In the genomic region with DNA sequence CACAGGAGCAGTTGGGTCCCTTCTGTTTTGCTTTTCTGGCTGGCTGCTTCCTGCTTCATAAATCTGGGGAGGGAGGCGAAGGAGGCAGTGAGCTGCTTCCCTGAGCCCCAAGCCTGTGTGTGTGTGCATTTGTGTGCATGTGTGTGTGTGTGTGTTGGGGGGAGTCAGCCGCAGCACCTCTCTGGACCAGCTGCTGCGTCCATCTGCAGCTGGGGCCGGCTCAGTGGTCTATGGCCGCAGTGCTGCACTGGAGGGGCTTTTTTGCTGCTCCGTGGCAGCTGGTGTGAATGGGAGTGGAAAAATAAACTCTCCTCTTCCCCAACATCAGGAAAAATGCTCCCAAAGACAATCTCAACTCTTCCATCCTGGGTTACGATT, we compare ENCODE assay signal across 1 cellular context.
TF ChIP-seq lines count a peak whose summit lies in the region.

No MANE protein-coding gene starts in this region.

TF ChIP-seq in GM12878, 131 proteins besides CTCF, POLR2A, EP300 and RAD21 (continued from another document):
- TF ChIP-seq, protein P1, sequence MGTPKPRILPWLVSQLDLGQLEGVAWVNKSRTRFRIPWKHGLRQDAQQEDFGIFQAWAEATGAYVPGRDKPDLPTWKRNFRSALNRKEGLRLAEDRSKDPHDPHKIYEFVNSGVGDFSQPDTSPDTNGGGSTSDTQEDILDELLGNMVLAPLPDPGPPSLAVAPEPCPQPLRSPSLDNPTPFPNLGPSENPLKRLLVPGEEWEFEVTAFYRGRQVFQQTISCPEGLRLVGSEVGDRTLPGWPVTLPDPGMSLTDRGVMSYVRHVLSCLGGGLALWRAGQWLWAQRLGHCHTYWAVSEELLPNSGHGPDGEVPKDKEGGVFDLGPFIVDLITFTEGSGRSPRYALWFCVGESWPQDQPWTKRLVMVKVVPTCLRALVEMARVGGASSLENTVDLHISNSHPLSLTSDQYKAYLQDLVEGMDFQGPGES (IDR thresholded peaks at IDR 0.05) = no peak
- TF ChIP-seq, protein P2, sequence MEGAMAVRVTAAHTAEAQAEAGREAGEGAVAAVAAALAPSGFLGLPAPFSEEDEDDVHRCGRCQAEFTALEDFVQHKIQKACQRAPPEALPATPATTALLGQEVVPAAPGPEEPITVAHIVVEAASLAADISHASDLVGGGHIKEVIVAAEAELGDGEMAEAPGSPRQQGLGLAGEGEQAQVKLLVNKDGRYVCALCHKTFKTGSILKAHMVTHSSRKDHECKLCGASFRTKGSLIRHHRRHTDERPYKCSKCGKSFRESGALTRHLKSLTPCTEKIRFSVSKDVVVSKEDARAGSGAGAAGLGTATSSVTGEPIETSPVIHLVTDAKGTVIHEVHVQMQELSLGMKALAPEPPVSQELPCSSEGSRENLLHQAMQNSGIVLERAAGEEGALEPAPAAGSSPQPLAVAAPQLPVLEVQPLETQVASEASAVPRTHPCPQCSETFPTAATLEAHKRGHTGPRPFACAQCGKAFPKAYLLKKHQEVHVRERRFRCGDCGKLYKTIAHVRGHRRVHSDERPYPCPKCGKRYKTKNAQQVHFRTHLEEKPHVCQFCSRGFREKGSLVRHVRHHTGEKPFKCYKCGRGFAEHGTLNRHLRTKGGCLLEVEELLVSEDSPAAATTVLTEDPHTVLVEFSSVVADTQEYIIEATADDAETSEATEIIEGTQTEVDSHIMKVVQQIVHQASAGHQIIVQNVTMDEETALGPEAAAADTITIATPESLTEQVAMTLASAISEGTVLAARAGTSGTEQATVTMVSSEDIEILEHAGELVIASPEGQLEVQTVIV (IDR thresholded peaks at IDR 0.05; ENCODE audit: borderline replicate concordance, partially characterized antibody) = no peak
- TF ChIP-seq RELA (IDR thresholded peaks at IDR 0.05; ENCODE audit: borderline replicate concordance, partially characterized antibody) = no peak
